In genomic region chr1:14552246-14552970, GRCh38 we compare ENCODE assay signal across 22 cellular contexts. TPM values are rescaled to one million over a fixed set of nuclear protein-coding genes. Genes with fewer than 3 reads are reported as not detected.
DNase-seq lines count a peak whose midpoint lies in the region; ATAC-seq and TF ChIP-seq lines count a peak whose summit lies in the region.
"Had no signal": no experiment of that assay in that cellular context is flagged by ENCODE, and none has a peak within 500 bp of the region (broad histone marks: within the 10 kb centered on the region; RNA-seq: fewer than 3 reads in every experiment).

No MANE protein-coding gene starts in this region.

- TF ChIP-seq CTCF in heart left ventricle (IDR thresholded peaks at IDR 0.05) = no peak
- TF ChIP-seq CTCF in neural progenitor cell (IDR thresholded peaks at IDR 0.05) = no peak
- no peak for TF ChIP-seq CTCF in Peyer's patch (IDR thresholded peaks at IDR 0.05)

- H3K4me3 ChIP-seq in heart left ventricle = no peak overlapping the region
- H3K4me3 ChIP-seq in neural progenitor cell = no peak overlapping the region
- no peak overlapping the region for H3K4me3 ChIP-seq in CD8-positive, alpha-beta memory T cell (ENCODE audit: low read length)
- no peak overlapping the region for H3K4me3 ChIP-seq in Peyer's patch
- H3K4me3 ChIP-seq: cardiac muscle cell, esophagus muscularis mucosa, lung, SK-N-MC, testis had no signal

- peaks cover 49% of the 10 kb centered on the region for H3K4me1 Mint-ChIP-seq in neural progenitor cell
- no peaks in the 10 kb centered on the region for H3K4me1 Mint-ChIP-seq in stimulated activated effector memory CD8-positive, alpha-beta T cell treated with anti-CD3 and anti-CD28 coated beads, Interleukin-12 subunit alpha, Interleukin-12 subunit beta, amount 100 ng/mL, for 72 hours
- H3K4me1 Mint-ChIP-seq in CD8-positive, alpha-beta memory T cell = no peaks in the 10 kb centered on the region
- H3K4me1 Mint-ChIP-seq: activated naive CD4-positive, alpha-beta T cell treated with anti-CD3 and anti-CD28 coated beads, Interleukin-2, amount 50 U/mL, for 24 hours; CD4-positive, CD25-positive, alpha-beta regulatory T cell had no signal

- H3K4me2 ChIP-seq in neural progenitor cell = no peak overlapping the region

- no peak overlapping the region for H3K9ac ChIP-seq in neural progenitor cell

- ATAC-seq in left cardiac atrium (peak; percentile 31 to 54), heart left ventricle (no peak), HG02938 (IDR thresholded peaks at IDR 0.05; ENCODE audit: unreplicated experiment) (no peak)
- no peak for ATAC-seq in stimulated activated effector memory CD8-positive, alpha-beta T cell treated with anti-CD3 and anti-CD28 coated beads, Interleukin-12 subunit alpha, Interleukin-12 subunit beta, amount 100 ng/mL, for 72 hours

- POLR2A ChIA-PET in CD8-positive, alpha-beta memory T cell (lab: Charles Lee) = no interaction called here

- no peaks in the 10 kb centered on the region for H3K4me1 ChIP-seq in heart left ventricle
- peaks cover 19% of the 10 kb centered on the region for H3K4me1 ChIP-seq in neural progenitor cell
- no peaks in the 10 kb centered on the region for H3K4me1 ChIP-seq in CD8-positive, alpha-beta memory T cell (ENCODE audit: insufficient read depth, low read length)
- no peaks in the 10 kb centered on the region for H3K4me1 ChIP-seq in Peyer's patch
- H3K4me1 ChIP-seq: esophagus muscularis mucosa, testis had no signal

- no peak overlapping the region for H3K4me3 Mint-ChIP-seq in neural progenitor cell
- no peak overlapping the region for H3K4me3 Mint-ChIP-seq in stimulated activated effector memory CD8-positive, alpha-beta T cell treated with anti-CD3 and anti-CD28 coated beads, Interleukin-12 subunit alpha, Interleukin-12 subunit beta, amount 100 ng/mL, for 72 hours
- H3K4me3 Mint-ChIP-seq in CD8-positive, alpha-beta memory T cell = no peak overlapping the region
- H3K4me3 Mint-ChIP-seq: activated naive CD4-positive, alpha-beta T cell treated with anti-CD3 and anti-CD28 coated beads, Interleukin-2, amount 50 U/mL, for 24 hours; CD4-positive, CD25-positive, alpha-beta regulatory T cell had no signal

- no peaks in the 10 kb centered on the region for H4K20me1 ChIP-seq in neural progenitor cell (ENCODE audit: low read depth)

- H3K27me3 ChIP-seq in heart left ventricle (peaks cover 0 to 35% (median 0%) of the 10 kb centered on the region in 9 donors), neural progenitor cell (no peaks in the 10 kb centered on the region), Peyer's patch (no peaks in the 10 kb centered on the region)
- H3K27me3 ChIP-seq in CD8-positive, alpha-beta memory T cell (ENCODE audit: insufficient read depth, low read length, poor library complexity, severe bottlenecking) = no peaks in the 10 kb centered on the region
- H3K27me3 ChIP-seq: cardiac muscle cell, testis had no signal

- intact Hi-C loops in left cardiac atrium (cut with DNase I) (no loop called here), heart left ventricle (cut with DNase I) (no loop called here)

- DNase-seq in left cardiac atrium (peak; percentile 20), heart left ventricle (no peak), cerebellar cortex (ENCODE audit: low spot score) (peak; percentile 5), neural progenitor cell (ENCODE audit: low spot score) (peak; percentile 13), Peyer's patch (no peak)
- no peak for DNase-seq in stimulated activated effector memory CD8-positive, alpha-beta T cell treated with anti-CD3 and anti-CD28 coated beads, Interleukin-12 subunit alpha, Interleukin-12 subunit beta, amount 100 ng/mL, for 72 hours (ENCODE audit: low spot score in 2 of 2)
- DNase-seq in CD8-positive, alpha-beta memory T cell = no peak
- DNase-seq: activated CD4-positive, alpha-beta T cell treated with anti-CD3 and anti-CD28 coated beads, Interleukin-2, amount 50 U/mL, for 48 hours; activated CD8-positive, alpha-beta memory T cell treated with anti-CD3 and anti-CD28 coated beads, Interleukin-2, amount 50 U/mL, for 48 hours; CD4-positive, CD25-positive, alpha-beta regulatory T cell; NCI-H1092 treated with DMSO at 0.1 percent for 48 hours; NCI-H2081; stimulated activated CD4-positive, alpha-beta T cell treated with anti-CD3 and anti-CD28 coated beads, Interleukin-15, amount 100 ng/mL, for 24 hours; stimulated activated naive CD4-positive, alpha-beta T cell; testis had no signal

- H3K27ac ChIP-seq in heart left ventricle (no peak overlapping the region), neural progenitor cell (no peak overlapping the region), Peyer's patch (no peak overlapping the region)
- no peak overlapping the region for H3K27ac ChIP-seq in CD8-positive, alpha-beta memory T cell (ENCODE audit: low read depth, low read length)
- H3K27ac ChIP-seq: cardiac muscle cell, esophagus muscularis mucosa, SK-N-MC, testis had no signal

- no peaks in the 10 kb centered on the region for H3K79me2 ChIP-seq in neural progenitor cell (ENCODE audit: low read depth)

- H3K27ac Mint-ChIP-seq in neural progenitor cell = no peak overlapping the region
- no peak overlapping the region for H3K27ac Mint-ChIP-seq in stimulated activated effector memory CD8-positive, alpha-beta T cell treated with anti-CD3 and anti-CD28 coated beads, Interleukin-12 subunit alpha, Interleukin-12 subunit beta, amount 100 ng/mL, for 72 hours
- no peak overlapping the region for H3K27ac Mint-ChIP-seq in CD8-positive, alpha-beta memory T cell
- H3K27ac Mint-ChIP-seq: activated naive CD4-positive, alpha-beta T cell treated with anti-CD3 and anti-CD28 coated beads, Interleukin-2, amount 50 U/mL, for 24 hours; activated T-helper 2 cell treated with anti-CD3 and anti-CD28 coated beads, Interferon-gamma antibody, Interleukin-2, Interleukin-4, amounts not matched to agents 10 μg/mL and 5 μg/mL and 100 μg/mL, durations not matched to agents 14 hours and 24 hours and 36 hours; CD4-positive, CD25-positive, alpha-beta regulatory T cell had no signal

- CTCF ChIA-PET in CD8-positive, alpha-beta memory T cell (lab: Charles Lee) = no interaction called here

- H3K9me3 ChIP-seq in heart left ventricle (no peaks in the 10 kb centered on the region), neural progenitor cell (ENCODE audit: low read depth) (no peaks in the 10 kb centered on the region), Peyer's patch (no peaks in the 10 kb centered on the region)
- H3K9me3 ChIP-seq in CD8-positive, alpha-beta memory T cell (ENCODE audit: low read length) = no peaks in the 10 kb centered on the region
- H3K9me3 ChIP-seq: esophagus muscularis mucosa, testis had no signal

- WGBS in heart left ventricle, 4 donors = 53 to 68% (median 61%) methylated on average over 10 to 11 of the region's 11 CpGs

- no peak for TF ChIP-seq POLR2A in heart left ventricle (IDR thresholded peaks at IDR 0.05)
- no peak for TF ChIP-seq POLR2A in Peyer's patch (IDR thresholded peaks at IDR 0.05)

- H2AFZ ChIP-seq in neural progenitor cell (replicated peaks) = no peak overlapping the region

- peaks cover 12% of the 10 kb centered on the region for H3K27me3 Mint-ChIP-seq in neural progenitor cell (ENCODE audit: insufficient read depth, low read depth)
- H3K27me3 Mint-ChIP-seq in CD8-positive, alpha-beta memory T cell = peaks cover 7 to 27% of the 10 kb centered on the region in 2 donors
- H3K27me3 Mint-ChIP-seq: CD4-positive, CD25-positive, alpha-beta regulatory T cell had no signal

- no peaks in the 10 kb centered on the region for H3K36me3 Mint-ChIP-seq in neural progenitor cell
- H3K36me3 Mint-ChIP-seq in stimulated activated effector memory CD8-positive, alpha-beta T cell treated with anti-CD3 and anti-CD28 coated beads, Interleukin-12 subunit alpha, Interleukin-12 subunit beta, amount 100 ng/mL, for 72 hours = no peaks in the 10 kb centered on the region
- H3K36me3 Mint-ChIP-seq in CD8-positive, alpha-beta memory T cell = no peaks in the 10 kb centered on the region
- H3K36me3 Mint-ChIP-seq: activated naive CD4-positive, alpha-beta T cell treated with anti-CD3 and anti-CD28 coated beads, Interleukin-2, amount 50 U/mL, for 24 hours; CD4-positive, CD25-positive, alpha-beta regulatory T cell had no signal

- H3F3A ChIP-seq in neural progenitor cell (ENCODE audit: low read depth) = no peaks in the 10 kb centered on the region

- H3K36me3 ChIP-seq in heart left ventricle (no peaks in the 10 kb centered on the region), neural progenitor cell (no peaks in the 10 kb centered on the region), Peyer's patch (no peaks in the 10 kb centered on the region)
- no peaks in the 10 kb centered on the region for H3K36me3 ChIP-seq in CD8-positive, alpha-beta memory T cell (ENCODE audit: insufficient read depth, low read length)
- H3K36me3 ChIP-seq: cardiac muscle cell, esophagus muscularis mucosa had no signal

- peaks cover 2% of the 10 kb centered on the region for H3K9me3 Mint-ChIP-seq in neural progenitor cell
- no peaks in the 10 kb centered on the region for H3K9me3 Mint-ChIP-seq in stimulated activated effector memory CD8-positive, alpha-beta T cell treated with anti-CD3 and anti-CD28 coated beads, Interleukin-12 subunit alpha, Interleukin-12 subunit beta, amount 100 ng/mL, for 72 hours
- H3K9me3 Mint-ChIP-seq in CD8-positive, alpha-beta memory T cell = peaks cover 0 to 3% (median 0%) of the 10 kb centered on the region in 5 donors
- H3K9me3 Mint-ChIP-seq: activated naive CD4-positive, alpha-beta T cell treated with anti-CD3 and anti-CD28 coated beads, Interleukin-2, amount 50 U/mL, for 24 hours; activated T-helper 2 cell treated with anti-CD3 and anti-CD28 coated beads, Interferon-gamma antibody, Interleukin-2, Interleukin-4, amounts not matched to agents 10 μg/mL and 5 μg/mL and 100 μg/mL, durations not matched to agents 14 hours and 24 hours and 36 hours had no signal

RNA-seq across cellular contexts. Expression of gene KAZN, which starts 46.1 kb away (rescaled TPM):
- total RNA-seq in left cardiac atrium (10 to 100 TPM; 12.6 to 15.7 TPM), heart left ventricle (1 to 10 TPM; 1.2 to 6.5 (median 2.7) TPM), neural progenitor cell (ENCODE audit: low replicate concordance) (6.1 and 9.1 TPM in 2 replicates), Peyer's patch (10 to 100 TPM; 14.9 to 25.5 (median 21.7) TPM)
- 1 to 10 TPM in 1 of 2 donors, under 1 TPM in 1; 0.65 to 1.2 TPM for polyA plus RNA-seq in heart left ventricle
- total RNA-seq in CD8-positive, alpha-beta memory T cell = under 1 TPM; 0.18 to 0.35 TPM
- 0.15 TPM for polyA plus RNA-seq in CD8-positive, alpha-beta memory T cell
- total RNA-seq: CD4-positive, CD25-positive, alpha-beta regulatory T cell had no signal
- polyA plus RNA-seq: CD4-positive, CD25-positive, alpha-beta regulatory T cell had no signal

Comparison
In these comparisons a context has a peak if more than half of its experiments do, and no peak if none do; other contexts are left out.
1. ATAC-seq: peak in left cardiac atrium (2 of 2); none in heart left ventricle (0 of 4), HG02938 (single experiment) and stimulated activated effector memory CD8-positive, alpha-beta T cell treated with anti-CD3 and anti-CD28 coated beads, Interleukin-12 subunit alpha, Interleukin-12 subunit beta, amount 100 ng/mL, for 72 hours (single experiment).
2. DNase-seq: peak in left cardiac atrium (single experiment), cerebellar cortex (single experiment) and neural progenitor cell (single experiment); none in heart left ventricle (0 of 5), stimulated activated effector memory CD8-positive, alpha-beta T cell treated with anti-CD3 and anti-CD28 coated beads, Interleukin-12 subunit alpha, Interleukin-12 subunit beta, amount 100 ng/mL, for 72 hours (0 of 2), CD8-positive, alpha-beta memory T cell (0 of 5) and Peyer's patch (0 of 3).